8 cellular contexts compared by ENCODE assay signal in genomic region chr20:1392443-1392692, GRCh38. TPM values are rescaled to one million over a fixed set of nuclear protein-coding genes. Genes with fewer than 3 reads are reported as not detected.
A peak's percentile ranks its signal among the peaks of the same experiment; 100 is the strongest.
DNase-seq lines count a peak whose midpoint lies in the region; ATAC-seq and TF ChIP-seq lines count a peak whose summit lies in the region.

No MANE protein-coding gene starts in this region.

- no peak for TF ChIP-seq POLR2A in gastrocnemius medialis (IDR thresholded peaks at IDR 0.05)

- H3K4me2 ChIP-seq in BLaER1 treated with 17β-estradiol and CSF1 and Interleukin-3, amounts not matched to agents 10 nM and 100 nM, result peak overlapping the region; percentile 77 to 99 (median 96)

- no peak for DNase-seq in fibroblast of the aortic adventitia (ENCODE audit: low read depth)
- no peak for DNase-seq in gastrocnemius medialis
- no peak for DNase-seq in superior temporal gyrus (ENCODE audit: extremely low spot score)
- DNase-seq in putamen (ENCODE audit: low spot score), result no peak
- no peak for DNase-seq in OCI-M1 (lab: John Stamatoyannopoulos, UW)

- H3K36me3 ChIP-seq in BLaER1 treated with 17β-estradiol and CSF1 and Interleukin-3, amounts not matched to agents 10 nM and 100 nM, result peaks cover 6 to 28% (median 16%) of the 10 kb centered on the region in 11 experiments; a peak in 18 of 22 replicates
- H3K36me3 ChIP-seq in gastrocnemius medialis, result no peaks in the 10 kb centered on the region

- peaks cover 67 to 88% (median 84%) of the 10 kb centered on the region in 10 experiments for H3K4me1 ChIP-seq in BLaER1 treated with 17β-estradiol and CSF1 and Interleukin-3, amounts not matched to agents 10 nM and 100 nM
- H3K4me1 ChIP-seq in gastrocnemius medialis, result peaks cover 49 to 55% of the 10 kb centered on the region in 2 donors

- intact Hi-C loops in gastrocnemius medialis (cut with DNase I; ENCODE audit: low total_unique reads), result loop anchor here (5.0 kb wide), 1 partner anchor 275 kb away; the partner anchor contains the start of gene PSMF1

- in situ Hi-C loops in gastrocnemius medialis (cut with MboI; ENCODE audit: low sequenced_read_pairs in 4 of 4), result no loop called here

- H3K9me3 ChIP-seq in BLaER1 treated with 17β-estradiol and CSF1 and Interleukin-3, amounts not matched to agents 10 nM and 100 nM (replicated peaks in 1 of 11), result 0 out of 22 replicates have a peak, but pooled peaks cover 0 to 5% (median 0%) of the 10 kb centered on the region in 11 experiments
- no peaks in the 10 kb centered on the region for H3K9me3 ChIP-seq in gastrocnemius medialis

- H3K27me3 ChIP-seq in BLaER1 treated with 17β-estradiol and CSF1 and Interleukin-3, amounts not matched to agents 10 nM and 100 nM, result no peaks in the 10 kb centered on the region
- H3K27me3 ChIP-seq in gastrocnemius medialis, result peaks cover 0 to 3% (median 3%) of the 10 kb centered on the region in 3 donors

- peaks cover 44 to 51% (median 48%) of the 10 kb centered on the region in 11 experiments for H4K20me1 ChIP-seq in BLaER1 treated with 17β-estradiol and CSF1 and Interleukin-3, amounts not matched to agents 10 nM and 100 nM

- ATAC-seq in GM21786 (IDR thresholded peaks at IDR 0.05; ENCODE audit: unreplicated experiment) (peak; percentile 9), SK-N-SH treated with all-trans-retinoic acid at 6 μM for 48 hours (peak; percentile 14), gastrocnemius medialis (peak; percentile 31 to 41)

- peak overlapping the region; percentile 62 to 96 (median 88) for H3K27ac ChIP-seq in BLaER1 treated with 17β-estradiol and CSF1 and Interleukin-3, amounts not matched to agents 10 nM and 100 nM
- peak overlapping the region; percentile 83 to 90 (median 87) for H3K27ac ChIP-seq in gastrocnemius medialis

- peak overlapping the region; percentile 73 to 97 (median 88) for H3K4me3 ChIP-seq in BLaER1 treated with 17β-estradiol and CSF1 and Interleukin-3, amounts not matched to agents 10 nM and 100 nM
- H3K4me3 ChIP-seq in fibroblast of the aortic adventitia (ENCODE audit: low read depth, low read length) (peak overlapping the region; percentile 88), gastrocnemius medialis (peak overlapping the region; percentile 76 to 96 (median 91))

- TF ChIP-seq CTCF in fibroblast of the aortic adventitia (IDR thresholded peaks at IDR 0.05; ENCODE audit: insufficient read depth, low read length) (no peak), gastrocnemius medialis (IDR thresholded peaks at IDR 0.05 in 4 of 5, conservative IDR thresholded peaks at IDR 0.05 in 1 of 5) (no peak)

- H3K9ac ChIP-seq in BLaER1 treated with 17β-estradiol and CSF1 and Interleukin-3, amounts not matched to agents 10 nM and 100 nM, result peak overlapping the region; percentile 84 to 95 (median 91)

TF ChIP-seq in SK-N-SH treated with all-trans-retinoic acid at 6 μM for 48 hours, 23 proteins besides CTCF, POLR2A, EP300 and RAD21:
- no peak for TF ChIP-seq TSHZ2 (CRISPR knock-in tag; IDR thresholded peaks at IDR 0.05)
- no peak for TF ChIP-seq ZNF8 (CRISPR knock-in tag; IDR thresholded peaks at IDR 0.05)
- TF ChIP-seq SNAI2 (CRISPR knock-in tag; IDR thresholded peaks at IDR 0.05), result no peak
- TF ChIP-seq TCF4 (CRISPR knock-in tag; IDR thresholded peaks at IDR 0.05; ENCODE audit: borderline replicate concordance), result no peak
- TF ChIP-seq PPARA (CRISPR knock-in tag; IDR thresholded peaks at IDR 0.05; ENCODE audit: borderline replicate concordance), result no peak
- no peak for TF ChIP-seq GLIS3 (CRISPR knock-in tag; IDR thresholded peaks at IDR 0.05)
- TF ChIP-seq CSRNP3 (CRISPR knock-in tag; IDR thresholded peaks at IDR 0.05), result no peak
- TF ChIP-seq ZFP3 (CRISPR knock-in tag; IDR thresholded peaks at IDR 0.05), result no peak
- no peak for TF ChIP-seq ISL1 (CRISPR knock-in tag; IDR thresholded peaks at IDR 0.05)
- TF ChIP-seq TOX (CRISPR knock-in tag; IDR thresholded peaks at IDR 0.05; ENCODE audit: borderline replicate concordance), result no peak
- TF ChIP-seq ZFP30 (CRISPR knock-in tag; IDR thresholded peaks at IDR 0.05), result no peak
- TF ChIP-seq POU6F1 (CRISPR knock-in tag; IDR thresholded peaks at IDR 0.05; ENCODE audit: borderline replicate concordance, low read depth), result no peak
- TF ChIP-seq ARNTL (CRISPR knock-in tag; IDR thresholded peaks at IDR 0.05; ENCODE audit: borderline replicate concordance, low read depth), result no peak
- TF ChIP-seq BACH2 (CRISPR knock-in tag; IDR thresholded peaks at IDR 0.05; ENCODE audit: borderline replicate concordance), result no peak
- TF ChIP-seq ESRRG (CRISPR knock-in tag; IDR thresholded peaks at IDR 0.05), result no peak
- TF ChIP-seq CSDC2 (CRISPR knock-in tag; IDR thresholded peaks at IDR 0.05), result no peak
TF ChIP-seq in SK-N-SH treated with all-trans-retinoic acid at 6 μM for 48 hours: peak in this region for 0.

RNA-seq across cellular contexts. Expression of gene FKBP1A, which starts 0.5 kb away (rescaled TPM):
- total RNA-seq in fibroblast of the aortic adventitia (ENCODE audit: low replicate concordance), result 39.3 and 200 TPM in 2 replicates
- 10 to 100 TPM; 27.7 to 89.4 (median 52.5) TPM for total RNA-seq in gastrocnemius medialis
